In the genomic region with DNA sequence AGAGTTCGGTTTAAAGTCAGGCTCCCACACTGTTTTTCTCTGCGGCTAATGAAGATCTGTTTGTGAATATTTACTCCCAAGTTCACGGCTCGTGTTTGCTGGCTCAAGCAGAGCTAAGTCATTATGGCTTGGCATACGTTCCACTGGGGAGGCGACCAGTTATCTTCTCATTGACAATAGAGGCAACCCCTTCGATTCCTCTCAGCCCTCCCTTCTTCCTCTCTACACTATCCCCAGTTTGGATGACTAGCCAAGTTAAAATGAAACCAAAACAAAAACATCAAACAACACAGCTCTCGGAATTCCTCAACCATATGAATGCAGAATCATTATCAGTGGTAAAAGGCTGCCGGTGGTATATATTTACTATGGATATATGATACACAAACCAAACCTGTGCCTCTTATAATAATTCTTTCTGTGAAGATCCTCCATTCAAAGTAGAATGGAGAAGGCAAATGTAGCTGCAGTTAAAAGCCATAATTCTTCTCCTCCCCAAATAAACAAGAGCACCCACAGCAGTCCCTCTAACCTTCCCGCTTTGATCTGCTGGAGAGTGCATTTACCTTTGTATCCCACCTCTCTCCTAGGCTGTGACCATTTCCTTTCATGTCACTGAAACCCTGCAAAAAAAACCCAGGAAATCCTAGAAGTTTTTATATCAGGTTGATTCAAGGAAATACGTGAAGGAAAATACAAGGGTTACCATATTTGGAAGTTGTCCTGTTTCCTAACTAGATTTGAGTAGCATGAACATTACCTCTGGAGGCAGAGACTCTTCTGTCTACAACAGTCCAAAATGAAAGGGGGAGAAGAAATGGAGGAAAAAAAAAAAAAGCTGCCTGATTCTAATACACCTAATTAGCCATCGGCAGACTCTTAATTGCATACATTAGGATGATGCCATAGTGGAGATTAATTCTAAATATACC, we compare ENCODE assay signal across 8 cellular contexts.
DNase-seq lines count a peak whose midpoint lies in the region; ATAC-seq, FAIRE-seq and TF ChIP-seq lines count a peak whose summit lies in the region.

No MANE protein-coding gene starts in this region.

- 17 to 32% (median 29%) methylated on average over 12 of the region's 12 CpGs for WGBS in heart left ventricle, 4 donors
- 13 to 35% (median 25%) methylated on average over 12 of the region's 12 CpGs for WGBS in small intestine, 3 donors

- no peak overlapping the region for H3K27ac ChIP-seq in RWPE1
- peak overlapping the region in 1 of 12 donors; percentile 52 for H3K27ac ChIP-seq in heart left ventricle
- H3K27ac ChIP-seq in small intestine (ENCODE audit: low read depth in 1 of 2, low read length in 1 of 2) = peak overlapping the region in 1 of 2 donors; percentile 64

- FAIRE-seq in small intestine (lab: Jason Lieb, UNC) = no peak

- POLR2A ChIA-PET in RWPE1 (lab: Yijun Ruan, JAX; ENCODE audit: low non-redundant PET) = no interaction called here
- POLR2A ChIA-PET in GM10248 (lab: Yijun Ruan, JAX) = interaction anchor here (0.6 kb wide), 1 partner anchor 305 kb away, joined by 3 read pairs; no protein-coding TSS in a partner anchor

- TF ChIP-seq CTCF in RWPE1 (conservative IDR thresholded peaks at IDR 0.05; ENCODE audit: low read depth) (no peak), heart left ventricle (IDR thresholded peaks at IDR 0.05) (no peak), GM10248 (IDR thresholded peaks at IDR 0.05; ENCODE audit: control extremely low read depth, extremely low read depth, low read depth, missing control alignments) (no peak)

- TF ChIP-seq POLR2A in heart left ventricle (IDR thresholded peaks at IDR 0.05) = no peak

- DNase-seq in Right ventricle myocardium inferior (ENCODE audit: missing footprints) (no peak), cardiac septum (ENCODE audit: low spot score) (no peak), RWPE1 (ENCODE audit: low spot score) (peak; percentile 13), heart left ventricle (no peak), small intestine (peak; percentile 46), GM10248 (ENCODE audit: extremely low spot score) (no peak)
- no peak for DNase-seq in activated CD4-positive, alpha-beta T cell treated with anti-CD3 and anti-CD28 coated beads, Interleukin-2, amount 50 U/mL, for 1 hour

- H3K27me3 ChIP-seq in heart left ventricle = no peaks in the 10 kb centered on the region
- no peaks in the 10 kb centered on the region for H3K27me3 ChIP-seq in small intestine (ENCODE audit: control insufficient read depth in 2 of 2, insufficient read depth in 2 of 2, low read length in 2 of 2)

- H3K4me3 ChIP-seq in heart left ventricle = peak overlapping the region in 11 of 12 donors; percentile 21 to 60 (median 42)
- peak overlapping the region in 1 of 2 donors; percentile 10 for H3K4me3 ChIP-seq in small intestine (ENCODE audit: low read depth in 1 of 2, low read length in 2 of 2)

- peaks cover 0 to 6% (median 0%) of the 10 kb centered on the region in 12 donors for H3K4me1 ChIP-seq in heart left ventricle
- H3K4me1 ChIP-seq in small intestine (ENCODE audit: control insufficient read depth in 2 of 2, insufficient read depth in 1 of 2, low read depth in 1 of 2, low read length in 1 of 2) = no peaks in the 10 kb centered on the region

- H3K9me3 ChIP-seq in heart left ventricle (no peaks in the 10 kb centered on the region), small intestine (ENCODE audit: control insufficient read depth, low read depth) (no peaks in the 10 kb centered on the region)

- CTCF ChIA-PET in RWPE1 (lab: Yijun Ruan, JAX) = no interaction called here
- CTCF ChIA-PET in GM10248 (lab: Yijun Ruan, JAX) = interaction anchor here (1.4 kb wide), 2 partner anchors 12 to 20 kb away, joined by 3 to 5 read pairs; no protein-coding TSS in a partner anchor

- intact Hi-C loops in Right ventricle myocardium inferior (cut with DNase I) (no loop called here), cardiac septum (cut with DNase I) (no loop called here), heart left ventricle (cut with DNase I) (loop anchor here in 1 of 10 donors (5.0 kb wide), 1 partner anchor 71 kb away; no protein-coding TSS in a partner anchor)

- ATAC-seq in Right ventricle myocardium inferior (peak; percentile 46), HG03139 (IDR thresholded peaks at IDR 0.05; ENCODE audit: unreplicated experiment) (peak; percentile 56), heart left ventricle (peak in 3 of 4 donors; percentile 20 to 50 (median 47))

- H3K36me3 ChIP-seq in heart left ventricle (no peaks in the 10 kb centered on the region), small intestine (ENCODE audit: control insufficient read depth in 2 of 2, insufficient read depth in 2 of 2, low read length in 2 of 2) (no peaks in the 10 kb centered on the region)

Comparison
In these comparisons a context has a peak if more than half of its experiments do, and no peak if none do; other contexts are left out.
1. DNase-seq: peak in RWPE1 (single experiment) and small intestine (single experiment); none in Right ventricle myocardium inferior (single experiment), cardiac septum (single experiment), heart left ventricle (0 of 5), GM10248 (single experiment) and activated CD4-positive, alpha-beta T cell treated with anti-CD3 and anti-CD28 coated beads, Interleukin-2, amount 50 U/mL, for 1 hour (single experiment).
2. Peak in every context shown above with its lines, with median percentiles within 50 percentile points of each other: ATAC-seq.